In genomic region chr15:58923284-58923683, GRCh38 we compare ENCODE assay signal across 21 cellular contexts. TPM values are rescaled to one million over a fixed set of nuclear protein-coding genes. Genes with fewer than 3 reads are reported as not detected.
A peak's percentile ranks its signal among the peaks of the same experiment; 100 is the strongest.
DNase-seq lines count a peak whose midpoint lies in the region; ATAC-seq and TF ChIP-seq lines count a peak whose summit lies in the region.
"Had no signal": no experiment of that assay in that cellular context is flagged by ENCODE, and none has a peak within 500 bp of the region (broad histone marks: within the 10 kb centered on the region; RNA-seq: fewer than 3 reads in every experiment).

No MANE protein-coding gene starts in this region.

- peaks cover 43% of the 10 kb centered on the region for H3F3A ChIP-seq in GM23248 (ENCODE audit: insufficient read depth)

- H3K4me1 ChIP-seq in ACC112 (ENCODE audit: control insufficient read depth, insufficient read depth, low read length, unreplicated experiment) (peaks cover 35% of the 10 kb centered on the region), GM23248 (ENCODE audit: insufficient read depth) (peaks cover 27% of the 10 kb centered on the region), trophoblast cell (ENCODE audit: control insufficient read depth in 1 of 2, insufficient read depth in 2 of 2, low read length in 2 of 2) (peaks cover 0 to 3% of the 10 kb centered on the region in 2 experiments)
- H3K4me1 ChIP-seq: foreskin keratinocyte, SJSA1 had no signal

- no peak overlapping the region for H3K4me3 Mint-ChIP-seq in chondrocyte (ENCODE audit: unreplicated experiment)
- H3K4me3 Mint-ChIP-seq: activated naive CD4-positive, alpha-beta T cell treated with anti-CD3 and anti-CD28 coated beads for 36 hours; activated T-cell treated with anti-CD3 and anti-CD28 coated beads, Interleukin-2, amount 50 U/mL, for 72 hours had no signal

- H2AFZ ChIP-seq in ACC112 (ENCODE audit: low read length, unreplicated experiment) (no peak overlapping the region), GM23248 (no peak overlapping the region), trophoblast cell (ENCODE audit: insufficient read depth, low read length, poor library complexity) (no peak overlapping the region)

- H2BK5ac ChIP-seq in trophoblast cell (ENCODE audit: low read depth, low read length, poor library complexity), result no peak overlapping the region

- H3K4me2 ChIP-seq in GM23248 (ENCODE audit: unreplicated experiment) (no peak overlapping the region), trophoblast cell (ENCODE audit: low read length) (no peak overlapping the region)

- no peak overlapping the region for H4K91ac ChIP-seq in trophoblast cell (ENCODE audit: low read depth, low read length)

- H4K12ac ChIP-seq in trophoblast cell (ENCODE audit: low read depth, low read length), result no peak overlapping the region

- peak overlapping the region; percentile 78; the same call in 1 of the 2 replicates for H3K27ac ChIP-seq in ACC112 (ENCODE audit: low read depth, low read length)
- H3K27ac ChIP-seq in GM23248, result peak overlapping the region; percentile 90
- no peak overlapping the region for H3K27ac ChIP-seq in trophoblast cell (ENCODE audit: low read depth, low read length)
- H3K27ac ChIP-seq: epithelial cell of prostate, foreskin keratinocyte, SJSA1 had no signal

- no peaks in the 10 kb centered on the region for H3K27me3 ChIP-seq in ACC112 (ENCODE audit: insufficient read depth, low read length)
- no peaks in the 10 kb centered on the region for H3K27me3 ChIP-seq in GM23248 (replicated peaks; ENCODE audit: insufficient read depth)
- no peaks in the 10 kb centered on the region for H3K27me3 ChIP-seq in trophoblast cell (ENCODE audit: insufficient read depth, low read length)
- H3K27me3 ChIP-seq: foreskin keratinocyte, Peyer's patch, SJSA1 had no signal

- H3K9ac ChIP-seq in GM23248 (peak overlapping the region; percentile 9; the same call in 1 of the 2 replicates), trophoblast cell (ENCODE audit: low read length) (no peak overlapping the region)

- no peaks in the 10 kb centered on the region for H3K9me2 ChIP-seq in GM23248 (ENCODE audit: insufficient read depth)

- in situ Hi-C loops in GM23248 (cut with MboI), result no loop called here

- H3K23ac ChIP-seq in trophoblast cell (ENCODE audit: low read length), result no peak overlapping the region

- H3K4me1 Mint-ChIP-seq in chondrocyte (ENCODE audit: low read depth), result peaks cover 29% of the 10 kb centered on the region

- H2AK5ac ChIP-seq in trophoblast cell (ENCODE audit: low read length), result no peak overlapping the region

- no peak overlapping the region for H2BK120ac ChIP-seq in trophoblast cell (ENCODE audit: insufficient read depth, low read length, poor library complexity)

- H4K20me1 ChIP-seq in GM23248 (ENCODE audit: insufficient read depth), result no peaks in the 10 kb centered on the region

- no peaks in the 10 kb centered on the region for H3K79me1 ChIP-seq in trophoblast cell (ENCODE audit: low read length)

- no peak overlapping the region for H2BK12ac ChIP-seq in trophoblast cell (ENCODE audit: low read length)

- WGBS in GM23248 (ENCODE audit: low coverage in 1 of 2, low lambda C conversion rate in 2 of 2, missing lambda C conversion rate in 2 of 2), 2 experiments, result 63 to 67% methylated on average over 4 of the region's 4 CpGs
- no CpG with 5 or more reads among the region's 4 CpGs for WGBS in trophoblast cell (ENCODE audit: extremely low coverage, insufficient coverage, insufficient read length)

- peaks cover 6% of the 10 kb centered on the region for H3K36me3 Mint-ChIP-seq in chondrocyte (ENCODE audit: low read depth)

- H3K79me2 ChIP-seq in ACC112 (ENCODE audit: control insufficient read depth, insufficient read depth, low read length, unreplicated experiment) (peaks cover 76% of the 10 kb centered on the region), GM23248 (ENCODE audit: insufficient read depth) (peaks cover 90% of the 10 kb centered on the region), trophoblast cell (ENCODE audit: control insufficient read depth, insufficient read depth, low read length, poor library complexity) (peaks cover 3% of the 10 kb centered on the region)

- no peak for TF ChIP-seq CTCF in chondrocyte (IDR thresholded peaks at IDR 0.05)

- peak overlapping the region; percentile 42 for H3K27ac Mint-ChIP-seq in chondrocyte (ENCODE audit: unreplicated experiment)
- H3K27ac Mint-ChIP-seq: activated naive CD4-positive, alpha-beta T cell treated with anti-CD3 and anti-CD28 coated beads for 36 hours; activated T-cell treated with anti-CD3 and anti-CD28 coated beads, Interleukin-2, amount 50 U/mL, for 72 hours had no signal

- no peaks in the 10 kb centered on the region for H3K27me3 Mint-ChIP-seq in chondrocyte (ENCODE audit: low read depth)
- H3K27me3 Mint-ChIP-seq: CD4-positive, CD25-positive, alpha-beta regulatory T cell had no signal

- no peak for ATAC-seq in GM18520 (IDR thresholded peaks at IDR 0.05; ENCODE audit: unreplicated experiment)
- ATAC-seq: activated T-cell treated with anti-CD3 and anti-CD28 coated beads, Interleukin-2, amount 50 U/mL, for 72 hours; foreskin keratinocyte had no signal

- H3K9me3 Mint-ChIP-seq in chondrocyte (ENCODE audit: low read depth), result no peaks in the 10 kb centered on the region
- H3K9me3 Mint-ChIP-seq: activated naive CD4-positive, alpha-beta T cell treated with anti-CD3 and anti-CD28 coated beads for 36 hours; activated T-cell treated with anti-CD3 and anti-CD28 coated beads, Interleukin-2, amount 50 U/mL, for 72 hours; CD4-positive, CD25-positive, alpha-beta regulatory T cell had no signal

- DNase-seq in GM23248 (no peak), chondrocyte (ENCODE audit: low spot score) (no peak), trophoblast cell (no peak), NCI-H2196 (lab: John Stamatoyannopoulos, UW; ENCODE audit: unreplicated experiment) (no peak), germinal center (ENCODE audit: low spot score) (no peak)
- DNase-seq: activated CD8-positive, alpha-beta memory T cell treated with anti-CD3 and anti-CD28 coated beads for 24 hours; activated naive CD4-positive, alpha-beta T cell treated with anti-CD3 and anti-CD28 coated beads for 36 hours; activated T-cell treated with anti-CD3 and anti-CD28 coated beads, Interleukin-2, amount 50 U/mL, for 72 hours; cerebellar nuclear complex; hypothalamus; MM.1S; NCI-H1417 treated with DMSO at 0.1 percent for 48 hours; NCI-H510A treated with DMSO at 0.1 percent for 48 hours; Peyer's patch had no signal

- H3K18ac ChIP-seq in trophoblast cell (ENCODE audit: low read length), result no peak overlapping the region

- H3K14ac ChIP-seq in trophoblast cell (ENCODE audit: low read length), result no peak overlapping the region

- H4K8ac ChIP-seq in trophoblast cell (ENCODE audit: low read depth, low read length), result no peak overlapping the region

- H3K36me3 ChIP-seq in ACC112 (ENCODE audit: insufficient read depth, low read length) (peaks cover 21% of the 10 kb centered on the region), GM23248 (ENCODE audit: low read depth) (peaks cover 37% of the 10 kb centered on the region), trophoblast cell (ENCODE audit: control insufficient read depth in 1 of 2, insufficient read depth in 2 of 2, low read length in 2 of 2) (peaks cover 14 to 23% of the 10 kb centered on the region in 2 experiments)

- peak overlapping the region; percentile 24 for H3K4ac ChIP-seq in trophoblast cell (ENCODE audit: low read depth, low read length)

- H3K9me3 ChIP-seq in GM23248 (ENCODE audit: low read depth) (no peaks in the 10 kb centered on the region), trophoblast cell (ENCODE audit: insufficient read depth, low read depth, low read length) (no peaks in the 10 kb centered on the region)
- H3K9me3 ChIP-seq: Peyer's patch, SJSA1 had no signal

- H3K4me3 ChIP-seq in ACC112 (ENCODE audit: low read depth, low read length) (no peak overlapping the region), GM23248 (no peak overlapping the region), trophoblast cell (ENCODE audit: low read depth, low read length) (no peak overlapping the region)
- H3K4me3 ChIP-seq: K562, Peyer's patch, SJSA1 had no signal

RNA-seq across cellular contexts. Expression of gene SLTM, which starts 10.2 kb away (rescaled TPM):
- 31.4 and 47.2 TPM in 2 replicates for total RNA-seq in GM23248 (2014; rRNA removed; shearing (Covaris generic))
- polyA plus RNA-seq in GM23248 (2016; fragmentation: Nextera tagmentation; extraction: Ambion mirVana), result 54.3 and 58.9 TPM in 2 replicates
- total RNA-seq in chondrocyte, result 53.9 to 71.7 TPM (median 70.4 TPM) in 3 replicates
- polyA plus RNA-seq in trophoblast cell (2013), result 131 and 134 TPM in 2 replicates
